Comparison of ENCODE assay signal across 19 cellular contexts in genomic region chr19:19162495-19162894, GRCh38. TPM values are rescaled to one million over a fixed set of nuclear protein-coding genes. Genes with fewer than 3 reads are reported as not detected.
DNase-seq lines count a peak whose midpoint lies in the region; TF ChIP-seq lines count a peak whose summit lies in the region.
"Had no signal": no experiment of that assay in that cellular context is flagged by ENCODE, and none has a peak within 500 bp of the region (broad histone marks: within the 10 kb centered on the region; RNA-seq: fewer than 3 reads in every experiment).

No MANE protein-coding gene starts in this region.

- H4K20me1 ChIP-seq in OCI-LY7 (ENCODE audit: insufficient read depth, low read length) (0 out of 2 replicates have a peak, but pooled peaks cover 4% of the 10 kb centered on the region), osteoblast (ENCODE audit: insufficient read depth, low read length) (no peaks in the 10 kb centered on the region)

- BruUV-seq in OCI-LY7 (replicated peaks; lab: Mats Ljungman, UMichigan) = no TSS peak

- WGBS in stomach, 5 donors = 84 to 94% (median 93%) methylated on average over 7 of the region's 7 CpGs

- no peak for TF ChIP-seq POLR2A in stomach (IDR thresholded peaks at IDR 0.05)

- no peaks in the 10 kb centered on the region for H3K27me3 ChIP-seq in osteoblast (ENCODE audit: insufficient read depth, low read length)
- H3K27me3 ChIP-seq in stomach = no peaks in the 10 kb centered on the region
- H3K27me3 ChIP-seq: BLaER1 treated with 17β-estradiol and CSF1 and Interleukin-3, amounts not matched to agents 10 nM and 100 nM had no signal

- intact Hi-C loops in OCI-LY7 (cut with micrococcal nuclease; ENCODE audit: unreplicated experiment) = loop anchor here (10.0 kb wide), 2 partner anchors 502 to 638 kb away; partner anchors contain the start of genes ATP13A1, ELL and ZNF101
- intact Hi-C loops in stomach (cut with DNase I; ENCODE audit: low total_unique reads) = no loop called here

- H3K36me3 Mint-ChIP-seq in glutamatergic neuron (ENCODE audit: unreplicated experiment) = no peaks in the 10 kb centered on the region

- H3K4me1 ChIP-seq in HEK293 (ENCODE audit: control insufficient read depth, insufficient read depth, low read length) (no peaks in the 10 kb centered on the region), OCI-LY7 (ENCODE audit: insufficient read depth, low read length, poor library complexity, severe bottlenecking) (peaks cover 96% of the 10 kb centered on the region), osteoblast (ENCODE audit: insufficient read depth, low read length) (no peaks in the 10 kb centered on the region), stomach (no peaks in the 10 kb centered on the region)

- H3K79me2 ChIP-seq in OCI-LY7 (ENCODE audit: insufficient read depth, low read depth, low read length) (peaks cover 83% of the 10 kb centered on the region), osteoblast (ENCODE audit: insufficient read depth, low read length) (no peaks in the 10 kb centered on the region)

- H3K36me3 ChIP-seq in HEK293 (ENCODE audit: control insufficient read depth in 2 of 2, insufficient read depth in 1 of 2, low read length in 2 of 2) = no peaks in the 10 kb centered on the region
- H3K36me3 ChIP-seq in OCI-LY7 (ENCODE audit: insufficient read depth, low read length) = peaks cover 71% of the 10 kb centered on the region
- no peaks in the 10 kb centered on the region for H3K36me3 ChIP-seq in osteoblast (ENCODE audit: insufficient read depth, low read length)
- H3K36me3 ChIP-seq in stomach = peaks cover 0 to 4% (median 0%) of the 10 kb centered on the region in 4 donors

- H2AFZ ChIP-seq in OCI-LY7 (ENCODE audit: low read length) = no peak overlapping the region
- no peak overlapping the region for H2AFZ ChIP-seq in osteoblast (ENCODE audit: low read length)
- H2AFZ ChIP-seq: GM23248 had no signal

- H3K9me3 Mint-ChIP-seq in glutamatergic neuron (ENCODE audit: unreplicated experiment) = peaks cover 1% of the 10 kb centered on the region
- H3K9me3 Mint-ChIP-seq: CD8-positive, alpha-beta T cell had no signal

- CTCF ChIA-PET in HEK293 (lab: Yijun Ruan, JAX) = interaction anchor here (2.1 kb wide), 1 partner anchor 12 kb away, joined by 8 read pairs; no protein-coding TSS in a partner anchor
- CTCF ChIA-PET in OCI-LY7 (lab: Charles Lee; ENCODE audit: unreplicated experiment) = no interaction called here

- no peaks in the 10 kb centered on the region for H3K9me2 ChIP-seq in OCI-LY7 (ENCODE audit: insufficient read depth, low read length)

- no peak for DNase-seq in OCI-LY7 (ENCODE audit: low spot score)
- DNase-seq in glutamatergic neuron = no peak
- DNase-seq in osteoblast (ENCODE audit: insufficient read length, low spot score, missing footprints) = peak; percentile 62
- no peak for DNase-seq in stomach
- DNase-seq in HCEC 1CT = no peak
- DNase-seq in A172 (ENCODE audit: low spot score) = no peak
- no peak for DNase-seq in GOT3 (lab: John Stamatoyannopoulos, UW)
- DNase-seq: 8988T; Calu3; CD8-positive, alpha-beta T cell; DMS79 treated with DMSO at 0.1 percent for 48 hours; EL; GM23248 had no signal

- TF ChIP-seq CTCF in HEK293 (tag by site-specific recombination; IDR thresholded peaks at IDR 0.05) = no peak
- TF ChIP-seq CTCF in OCI-LY7 (conservative IDR thresholded peaks at IDR 0.05; ENCODE audit: low read length) = no peak
- TF ChIP-seq CTCF in glutamatergic neuron (IDR thresholded peaks at IDR 0.05; ENCODE audit: partially characterized antibody, unreplicated experiment) = no peak
- no peak for TF ChIP-seq CTCF in osteoblast (IDR thresholded peaks at IDR 0.05; ENCODE audit: extremely low read depth, low read depth, low read length)
- no peak for TF ChIP-seq CTCF in stomach (IDR thresholded peaks at IDR 0.05)

- H3K4me2 ChIP-seq in OCI-LY7 (ENCODE audit: low read length) (peak overlapping the region; percentile 100), osteoblast (ENCODE audit: insufficient read depth, low read length) (no peak overlapping the region)
- H3K4me2 ChIP-seq: BLaER1 treated with 17β-estradiol and CSF1 and Interleukin-3, amounts not matched to agents 10 nM and 100 nM had no signal

- H3K9me3 ChIP-seq in HEK293 (ENCODE audit: control insufficient read depth, insufficient read depth, low read depth, low read length) = no peaks in the 10 kb centered on the region
- H3K9me3 ChIP-seq in OCI-LY7 (ENCODE audit: low read length) = no peaks in the 10 kb centered on the region
- no peaks in the 10 kb centered on the region for H3K9me3 ChIP-seq in osteoblast (ENCODE audit: low read depth, low read length)
- no peaks in the 10 kb centered on the region for H3K9me3 ChIP-seq in stomach
- H3K9me3 ChIP-seq: BLaER1 treated with 17β-estradiol and CSF1 and Interleukin-3, amounts not matched to agents 10 nM and 100 nM had no signal

- POLR2A ChIA-PET in HEK293 (lab: Yijun Ruan, JAX) (no interaction called here), OCI-LY7 (lab: Charles Lee) (interaction anchor here (1.7 kb wide), 1 partner anchor 14 kb away, joined by 4 read pairs; no protein-coding TSS in a partner anchor)

- no peak for TF ChIP-seq EP300 in stomach (IDR thresholded peaks at IDR 0.05)

- H3K27ac Mint-ChIP-seq in glutamatergic neuron (ENCODE audit: unreplicated experiment) = peak overlapping the region; percentile 66
- H3K27ac Mint-ChIP-seq: CD8-positive, alpha-beta T cell had no signal

- peaks cover 5% of the 10 kb centered on the region for H3K27me3 Mint-ChIP-seq in glutamatergic neuron (ENCODE audit: unreplicated experiment)
- H3K27me3 Mint-ChIP-seq: B cell had no signal

- no peak overlapping the region for H3K4me3 ChIP-seq in HEK293 (ENCODE audit: low read depth, low read length)
- peak overlapping the region; percentile 93 for H3K4me3 ChIP-seq in OCI-LY7 (ENCODE audit: low read depth, low read length, poor library complexity, severe bottlenecking)
- no peak overlapping the region for H3K4me3 ChIP-seq in osteoblast (ENCODE audit: insufficient read depth, low read length)
- H3K4me3 ChIP-seq in stomach = no peak overlapping the region
- H3K4me3 ChIP-seq: BLaER1 treated with 17β-estradiol and CSF1 and Interleukin-3, amounts not matched to agents 10 nM and 100 nM; GM23248; K562 had no signal

- no peak overlapping the region for H3K4me3 Mint-ChIP-seq in glutamatergic neuron (ENCODE audit: unreplicated experiment)
- H3K4me3 Mint-ChIP-seq: B cell; CD8-positive, alpha-beta T cell had no signal

- no peaks in the 10 kb centered on the region for H3K4me1 Mint-ChIP-seq in glutamatergic neuron (ENCODE audit: low read depth, unreplicated experiment)

- H3K27ac ChIP-seq in HEK293 (ENCODE audit: extremely low read depth, low read depth, low read length) = no peak overlapping the region
- H3K27ac ChIP-seq in OCI-LY7 (ENCODE audit: low read depth, low read length, poor library complexity, severe bottlenecking) = peak overlapping the region; percentile 98
- H3K27ac ChIP-seq in osteoblast (ENCODE audit: low read depth, low read length) = no peak overlapping the region
- no peak overlapping the region for H3K27ac ChIP-seq in stomach
- H3K27ac ChIP-seq: BLaER1 treated with 17β-estradiol and CSF1 and Interleukin-3, amounts not matched to agents 10 nM and 100 nM; GM23248; HL-60 had no signal

RNA-seq across cellular contexts. Expression of gene MEF2B, which starts 7.6 kb away (rescaled TPM):
- 175 and 201 TPM in 2 replicates for total RNA-seq in OCI-LY7 (2014; rRNA removed; shearing (Covaris generic))
- 295 and 304 TPM in 2 replicates for total RNA-seq in OCI-LY7 (2022)
- total RNA-seq in glutamatergic neuron (ENCODE audit: unreplicated experiment) = 1.7 TPM
- total RNA-seq in osteoblast = 0.29 and 0.36 TPM in 2 replicates
- 1 to 10 TPM in 1 of 5 donors, not detected in 4; 7.2 TPM for total RNA-seq in stomach
- 1 to 10 TPM in 1 of 3 donors, under 1 TPM in 1, not detected in 1; 0.93 to 2.9 TPM for polyA plus RNA-seq in stomach
- not detected in 2 replicates for total RNA-seq in A172 (2014; rRNA removed; shearing (Covaris generic))
- total RNA-seq: HT1080 had no signal

RNA-seq across cellular contexts. Expression of gene TMEM161A, which starts 24.2 kb away (rescaled TPM):
- 28.4 and 31.2 TPM in 2 replicates for total RNA-seq in OCI-LY7 (2014; rRNA removed; shearing (Covaris generic))
- total RNA-seq in OCI-LY7 (2022) (38.1 and 40.5 TPM in 2 replicates), glutamatergic neuron (ENCODE audit: unreplicated experiment) (16.2 TPM), osteoblast (13.8 and 15.9 TPM in 2 replicates), stomach (10 to 100 TPM in 4 of 5 donors, 1 to 10 TPM in 1; 6.4 to 59.5 (median 15.9) TPM)
- polyA plus RNA-seq in stomach = 10 to 100 TPM; 11.2 to 30.0 (median 11.8) TPM
- 29.1 and 31.5 TPM in 2 replicates for total RNA-seq in A172 (2014; rRNA removed; shearing (Covaris generic))

RNA-seq across cellular contexts. Expression of gene BORCS8, which starts 29.5 kb away (rescaled TPM):
- 31.0 and 39.8 TPM in 2 replicates for total RNA-seq in OCI-LY7 (2014; rRNA removed; shearing (Covaris generic))
- 35.2 and 40.2 TPM in 2 replicates for total RNA-seq in OCI-LY7 (2022)
- 20.5 TPM for total RNA-seq in glutamatergic neuron (ENCODE audit: unreplicated experiment)
- 16.2 and 17.4 TPM in 2 replicates for total RNA-seq in osteoblast
- total RNA-seq in stomach = 10 to 100 TPM in 4 of 5 donors, 1 to 10 TPM in 1; 8.3 to 96.9 (median 27.8) TPM
- polyA plus RNA-seq in stomach = 10 to 100 TPM; 21.0 to 31.1 (median 28.4) TPM
- 22.0 and 25.6 TPM in 2 replicates for total RNA-seq in A172 (2014; rRNA removed; shearing (Covaris generic))

RNA-seq across cellular contexts. Expression of gene RFXANK, which starts 29.6 kb away (rescaled TPM):
- 103 and 105 TPM in 2 replicates for total RNA-seq in OCI-LY7 (2014; rRNA removed; shearing (Covaris generic))
- total RNA-seq in OCI-LY7 (2022) (114 and 115 TPM in 2 replicates), glutamatergic neuron (ENCODE audit: unreplicated experiment) (73.5 TPM), osteoblast (37.4 and 47.4 TPM in 2 replicates), stomach (100 to 1,000 TPM in 2 of 5 donors, 10 to 100 TPM in 3; 17.4 to 112 (median 61.4) TPM)
- polyA plus RNA-seq in stomach = 100 to 1,000 TPM; 121 to 145 (median 136) TPM
- total RNA-seq in A172 (2014; rRNA removed; shearing (Covaris generic)) = 122 TPM in 2 replicates

RNA-seq across cellular contexts. Expression of gene NR2C2AP, which starts 40.7 kb away (rescaled TPM):
- total RNA-seq in OCI-LY7 (2014; rRNA removed; shearing (Covaris generic)) = 28.6 and 29.7 TPM in 2 replicates
- total RNA-seq in OCI-LY7 (2022) (21.2 and 27.3 TPM in 2 replicates), glutamatergic neuron (ENCODE audit: unreplicated experiment) (5.5 TPM), osteoblast (6.2 and 6.5 TPM in 2 replicates), stomach (10 to 100 TPM in 1 of 5 donors, 1 to 10 TPM in 1, under 1 TPM in 1, not detected in 2; 0.45 to 14.8 (median 7.7) TPM)
- 10 to 100 TPM; 18.2 to 28.9 (median 18.8) TPM for polyA plus RNA-seq in stomach
- 30.3 and 30.6 TPM in 2 replicates for total RNA-seq in A172 (2014; rRNA removed; shearing (Covaris generic))

Comparison
In these comparisons a context has a peak if more than half of its experiments do, and no peak if none do; other contexts are left out.
1. RNA of gene MEF2B, which starts 7.6 kb away (total RNA-seq): 175 to 304 TPM in OCI-LY7; 1.7 TPM in glutamatergic neuron (single experiment), 0.29 to 0.36 TPM in osteoblast, 7.2 TPM in stomach and not detected in A172; every median in the first group is over 10 times any median in the second.